12 cellular contexts compared by ENCODE assay signal in the genomic region with DNA sequence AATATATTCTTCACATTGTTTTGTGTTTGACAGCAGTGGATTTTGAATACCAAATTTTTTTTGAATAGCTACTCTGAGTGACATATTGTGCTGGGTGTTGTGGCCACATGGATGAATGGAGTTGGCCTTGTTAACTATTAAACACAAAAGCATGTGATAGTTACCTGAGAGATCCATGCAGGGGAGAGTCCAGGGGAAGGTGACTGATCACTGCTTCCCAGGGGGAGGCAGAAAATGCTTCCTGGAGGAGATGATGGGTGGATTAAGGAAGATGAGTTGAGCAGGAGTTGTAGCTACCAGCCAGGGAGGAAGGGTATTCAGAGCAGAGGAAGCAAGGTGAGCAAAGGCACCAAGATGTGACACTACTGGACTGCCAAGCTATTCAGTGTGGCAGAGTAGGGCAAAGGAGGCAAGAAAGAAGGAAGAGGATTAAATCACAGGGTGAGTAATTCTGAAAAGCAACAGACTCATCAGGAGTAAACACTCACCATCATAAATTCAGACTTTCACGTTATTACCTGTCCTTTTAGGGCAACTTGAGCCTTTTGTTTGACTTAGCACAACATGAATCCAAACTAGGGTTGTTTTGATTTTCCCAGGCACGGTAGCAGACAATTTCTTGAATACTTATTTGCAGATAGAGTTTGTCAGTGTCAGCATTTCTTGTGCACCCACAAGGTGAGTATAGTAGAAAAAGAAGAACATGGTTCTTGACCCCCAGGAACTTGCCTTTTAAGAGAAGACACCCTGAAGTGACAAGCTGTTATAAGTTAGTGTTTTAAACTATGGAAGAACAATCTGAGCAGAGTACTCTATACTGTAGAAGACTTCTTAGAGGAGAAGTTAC. TPM values are rescaled to one million over a fixed set of nuclear protein-coding genes. Genes with fewer than 3 reads are reported as not detected.
DNase-seq lines count a peak whose midpoint lies in the region; ATAC-seq, FAIRE-seq and TF ChIP-seq lines count a peak whose summit lies in the region.
"Had no signal": no experiment of that assay in that cellular context is flagged by ENCODE, and none has a peak within 500 bp of the region (broad histone marks: within the 10 kb centered on the region; RNA-seq: fewer than 3 reads in every experiment).

No MANE protein-coding gene starts in this region.

- H3K9me3 ChIP-seq in H9 (ENCODE audit: control insufficient read depth, low read depth, low read length) (no peaks in the 10 kb centered on the region), parathyroid adenoma (ENCODE audit: control insufficient read depth, low read length) (no peaks in the 10 kb centered on the region)
- H3K9me3 ChIP-seq: SJSA1 had no signal

- no peak overlapping the region for H3K23ac ChIP-seq in H9 (ENCODE audit: insufficient read length, low read depth, low read length)

- intact Hi-C loops in cardiac septum (cut with DNase I) = no loop called here

- H2BK20ac ChIP-seq in H9 (ENCODE audit: low read depth, low read length, poor library complexity, severe bottlenecking) = no peak overlapping the region

- no peaks in the 10 kb centered on the region for H4K20me1 ChIP-seq in H9 (ENCODE audit: control insufficient read depth, insufficient read depth, insufficient read length)

- TF ChIP-seq CTCF in H9 (conservative IDR thresholded peaks at IDR 0.05) (no peak), parathyroid adenoma (IDR thresholded peaks at IDR 0.05) (no peak)

- no peaks in the 10 kb centered on the region for H3K36me3 ChIP-seq in parathyroid adenoma (ENCODE audit: control insufficient read depth, insufficient read depth, low read length)

- H2BK5ac ChIP-seq in H9 (ENCODE audit: insufficient read length, low read length) = no peak overlapping the region

- H3K4me3 ChIP-seq in parathyroid adenoma (ENCODE audit: low read depth, low read length) = no peak overlapping the region
- H3K4me3 ChIP-seq: SJSA1 had no signal

- H4K91ac ChIP-seq in H9 (ENCODE audit: insufficient read length, low read depth, low read length) = no peak overlapping the region

- no peak overlapping the region for H3K27ac ChIP-seq in H9 (ENCODE audit: insufficient read length, low read depth, low read length)
- H3K27ac ChIP-seq in parathyroid adenoma = peak overlapping the region; percentile 53
- H3K27ac ChIP-seq: SJSA1 had no signal

- H3K9ac ChIP-seq in H9 (ENCODE audit: extremely low read depth, insufficient read length, low read length) = no peak overlapping the region
- H3K9ac ChIP-seq in parathyroid adenoma = no peak overlapping the region

- H3K4me2 ChIP-seq in H9 (ENCODE audit: insufficient read depth, insufficient read length, low read length) = no peak overlapping the region
- H3K4me2 ChIP-seq in parathyroid adenoma (ENCODE audit: low read length) = peak overlapping the region; percentile 84

- H3K27me3 ChIP-seq in H9 (ENCODE audit: insufficient read depth, low read length) = no peaks in the 10 kb centered on the region
- no peaks in the 10 kb centered on the region for H3K27me3 ChIP-seq in parathyroid adenoma (ENCODE audit: control insufficient read depth, insufficient read depth, low read length)
- H3K27me3 ChIP-seq: SJSA1 had no signal

- peaks cover 4% of the 10 kb centered on the region for H3K23me2 ChIP-seq in H9 (ENCODE audit: insufficient read length, low read depth, low read length, poor library complexity, severe bottlenecking)

- H3K79me1 ChIP-seq in H9 (ENCODE audit: insufficient read depth, low read depth, low read length, poor library complexity, severe bottlenecking) = peaks cover 5% of the 10 kb centered on the region

- H3K4me1 ChIP-seq in H9 (ENCODE audit: insufficient read depth, low read length) (no peaks in the 10 kb centered on the region; the same call in 1 of the 2 replicates), parathyroid adenoma (peaks cover 2% of the 10 kb centered on the region)

- no peak overlapping the region for H2BK12ac ChIP-seq in H9 (ENCODE audit: insufficient read length, low read depth, low read length)

- H3K79me2 ChIP-seq in H9 (ENCODE audit: insufficient read depth, low read length) (peaks cover 52% of the 10 kb centered on the region; the same call in 1 of the 2 replicates), parathyroid adenoma (peaks cover 20% of the 10 kb centered on the region)

- H3K36me3 Mint-ChIP-seq in H9 (ENCODE audit: insufficient read depth in 1 of 3, low read depth in 3 of 3) = peaks cover 40 to 52% (median 48%) of the 10 kb centered on the region in 3 experiments
- peaks cover 40% of the 10 kb centered on the region for H3K36me3 Mint-ChIP-seq in effector memory CD8-positive, alpha-beta T cell (ENCODE audit: insufficient read depth)

- H4K5ac ChIP-seq in H9 (ENCODE audit: insufficient read length, low read depth, low read length) = no peak overlapping the region

- no peak overlapping the region for H3K4ac ChIP-seq in H9 (ENCODE audit: low read depth, low read length)

- no peak for DNase-seq in H9
- peak; percentile 9 for DNase-seq in RCC 7860 (ENCODE audit: low spot score)
- DNase-seq in effector memory CD8-positive, alpha-beta T cell = no peak
- DNase-seq in HCEC 1CT = no peak
- DNase-seq in cardiac septum (ENCODE audit: low spot score) = no peak
- DNase-seq: aorta, NCI-H524 treated with DMSO at 0.1 percent for 48 hours had no signal

- no peak overlapping the region for H2AK5ac ChIP-seq in H9 (ENCODE audit: insufficient read length, low read length)

- no peak overlapping the region for H3K4me3 Mint-ChIP-seq in H9
- no peak overlapping the region for H3K4me3 Mint-ChIP-seq in effector memory CD8-positive, alpha-beta T cell

- no peaks in the 10 kb centered on the region for H3K9me3 Mint-ChIP-seq in H9
- no peaks in the 10 kb centered on the region for H3K9me3 Mint-ChIP-seq in effector memory CD8-positive, alpha-beta T cell

- no peak overlapping the region for H3K56ac ChIP-seq in H9 (ENCODE audit: insufficient read length, low read depth, low read length)

- H3T11ph ChIP-seq in H9 (ENCODE audit: low read length) = no peak overlapping the region

- H3K27ac Mint-ChIP-seq in H9 = peak overlapping the region in 2 of 3 experiments; percentile 5 to 60; a peak in 3 of 7 replicates
- H3K27ac Mint-ChIP-seq in effector memory CD8-positive, alpha-beta T cell = peak overlapping the region; percentile 29 to 70

- H3K27me3 Mint-ChIP-seq in H9 (ENCODE audit: low read depth) = no peaks in the 10 kb centered on the region
- no peaks in the 10 kb centered on the region for H3K27me3 Mint-ChIP-seq in effector memory CD8-positive, alpha-beta T cell

- no peak overlapping the region for H2AFZ ChIP-seq in H9 (ENCODE audit: low read length)
- H2AFZ ChIP-seq in parathyroid adenoma = no peak overlapping the region

- ATAC-seq in effector memory CD8-positive, alpha-beta T cell (replicated peaks) = no peak
- no peak for ATAC-seq in GM21786 (IDR thresholded peaks at IDR 0.05; ENCODE audit: unreplicated experiment)

- H3K4me1 Mint-ChIP-seq in H9 = peaks cover 30 to 39% of the 10 kb centered on the region in 2 experiments
- peaks cover 30 to 44% of the 10 kb centered on the region in 2 donors for H3K4me1 Mint-ChIP-seq in effector memory CD8-positive, alpha-beta T cell (ENCODE audit: low read depth in 2 of 2)

- peak; percentile 48 for FAIRE-seq in RCC 7860 (lab: Jason Lieb, UNC)
- FAIRE-seq: D721Med, endothelial cell of umbilical vein had no signal

- no peak overlapping the region for H4K8ac ChIP-seq in H9 (replicated peaks; ENCODE audit: insufficient read length, low read depth, low read length)

- H3K14ac ChIP-seq in H9 (ENCODE audit: insufficient read depth, low read length) = no peak overlapping the region

- H2BK15ac ChIP-seq in H9 (ENCODE audit: low read depth, low read length) = no peak overlapping the region

- no CpG with 5 or more reads among the region's 2 CpGs for WGBS in H9 (ENCODE audit: extremely low coverage, insufficient read length, low lambda C conversion rate)

- H2BK120ac ChIP-seq in H9 (ENCODE audit: low read depth, low read length, poor library complexity, severe bottlenecking) = no peak overlapping the region

- no peak overlapping the region for H3K18ac ChIP-seq in H9 (ENCODE audit: insufficient read length, low read depth, low read length)

RNA-seq across cellular contexts. Expression of gene CD46, which starts 4.2 kb away (rescaled TPM):
- total RNA-seq in H9 (2021) (89.2 and 90.0 TPM in 2 replicates), cardiac septum (83.6 TPM)
